Comparison of ENCODE assay signal across 27 cellular contexts in genomic region chr7:86222806-86223205, GRCh38.
"Had no signal": no experiment of that assay in that cellular context is flagged by ENCODE, and none has a peak within 500 bp of the region (broad histone marks: within the 10 kb centered on the region; RNA-seq: fewer than 3 reads in every experiment).

No MANE protein-coding gene starts in this region.

- FAIRE-seq: colon, endometrium, endothelial cell of umbilical vein, frontal cortex had no signal

- DNase-seq: colonic mucosa; cortex of kidney; dermis blood vessel endothelial cell; dorsolateral prefrontal cortex; effector CD4-positive, alpha-beta T cell; effector CD8-positive, alpha-beta T cell; effector memory CD4-positive, alpha-beta T cell; effector memory CD8-positive, alpha-beta T cell; endodermal cell; erythroblast; esophagus squamous epithelium; foreskin fibroblast; foreskin keratinocyte; foreskin melanocyte; gastrocnemius medialis; glutamatergic neuron; head of caudate nucleus; heart left ventricle had no signal

- H3K36me3 ChIP-seq: colonic mucosa, esophagus muscularis mucosa, esophagus squamous epithelium, gastrocnemius medialis, gastroesophageal sphincter, heart left ventricle had no signal

- H3K9me3 ChIP-seq: colonic mucosa, esophagus muscularis mucosa, gastrocnemius medialis had no signal

- H3K27me3 ChIP-seq: colonic mucosa, dorsolateral prefrontal cortex, esophagus muscularis mucosa, esophagus squamous epithelium, foreskin keratinocyte, gastrocnemius medialis, gastroesophageal sphincter, heart left ventricle had no signal

- H3K4me3 ChIP-seq: colonic mucosa, coronary artery, dorsolateral prefrontal cortex, esophagus muscularis mucosa, esophagus squamous epithelium, gastrocnemius medialis, gastroesophageal sphincter, heart left ventricle had no signal

- ATAC-seq: effector memory CD8-positive, alpha-beta T cell; esophagus mucosa; foreskin keratinocyte; gastrocnemius medialis; gastroesophageal sphincter; heart left ventricle had no signal

- H3K4me1 ChIP-seq: colonic mucosa, esophagus muscularis mucosa, esophagus squamous epithelium, foreskin keratinocyte, gastrocnemius medialis, gastroesophageal sphincter, heart left ventricle had no signal

- H3K27ac ChIP-seq: colonic mucosa, coronary artery, dorsolateral prefrontal cortex, epithelial cell of prostate, esophagus muscularis mucosa, esophagus squamous epithelium, foreskin keratinocyte, gastrocnemius medialis, gastroesophageal sphincter, heart left ventricle had no signal
